In the genomic region with DNA sequence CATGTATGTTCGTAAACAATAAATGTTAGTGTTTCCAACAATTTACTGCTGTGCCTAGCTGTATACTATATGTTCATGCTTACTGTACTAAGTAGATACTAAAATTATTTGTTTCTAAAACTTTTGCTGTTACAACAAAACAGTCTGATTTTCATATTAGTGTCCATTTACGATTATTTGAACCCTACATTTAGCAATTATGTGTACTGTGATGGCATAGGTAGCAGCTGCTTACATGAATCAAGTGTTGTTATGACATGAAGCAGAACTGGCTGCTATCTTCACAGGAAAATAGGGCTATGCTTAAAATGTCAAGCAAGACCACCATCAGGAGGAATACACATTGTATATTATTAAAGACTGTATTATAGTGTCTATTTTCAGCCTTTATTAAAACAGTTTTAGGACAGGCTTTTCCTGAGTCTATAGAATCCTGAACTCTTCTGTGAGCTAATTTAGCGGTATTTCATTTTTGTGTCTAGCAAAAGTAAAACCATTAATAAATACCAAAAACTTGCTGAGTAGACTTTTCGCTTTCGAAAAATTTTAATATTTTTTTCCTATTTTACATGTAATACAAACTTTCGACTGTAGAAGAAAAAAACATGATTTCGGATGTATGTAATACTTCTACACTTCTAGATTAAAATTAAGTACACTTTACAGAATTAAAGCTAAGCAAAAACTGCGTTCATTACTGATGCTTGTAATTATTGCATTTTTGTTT, we compare ENCODE assay signal across 8 cellular contexts. TPM values are rescaled to one million over a fixed set of nuclear protein-coding genes. Genes with fewer than 3 reads are reported as not detected.
DNase-seq lines count a peak whose midpoint lies in the region; ATAC-seq and TF ChIP-seq lines count a peak whose summit lies in the region.

No MANE protein-coding gene starts in this region.

- intact Hi-C loops in Panc1 (cut with micrococcal nuclease; ENCODE audit: unreplicated experiment), result loop anchor here (10.0 kb wide), 1 partner anchor 122 kb away; no protein-coding TSS in a partner anchor

- no TSS peak for BruUV-seq in Panc1 (replicated peaks; lab: Mats Ljungman, UMichigan)

- H3K4me1 ChIP-seq in Panc1 (ENCODE audit: control insufficient read depth, insufficient read depth, low read length), result peaks cover 12% of the 10 kb centered on the region; the same call in 1 of the 2 replicates

- H3K36me3 ChIP-seq in Panc1 (ENCODE audit: control insufficient read depth, insufficient read depth, low read length), result no peaks in the 10 kb centered on the region; the same call in 1 of the 2 replicates

- no peak for TF ChIP-seq CTCF in Panc1 (IDR thresholded peaks at IDR 0.05)
- TF ChIP-seq CTCF in retinal pigment epithelial cell (conservative IDR thresholded peaks at IDR 0.05; ENCODE audit: low read depth, low read length), result no peak

- H3K4me3 ChIP-seq in Panc1 (ENCODE audit: low read depth in 2 of 2, low read length in 2 of 2) (peak overlapping the region; percentile 89 to 91), retinal pigment epithelial cell (ENCODE audit: low read length) (peak overlapping the region; percentile 78)

- in situ Hi-C loops in Panc1 (cut with HindIII; ENCODE audit: low pct_unique_long_range_greater_than_20kb, low sequenced_read_pairs), result no loop called here

- POLR2A ChIA-PET in Panc1 (lab: Charles Lee), result interaction anchor here (0.6 to 1.2 kb wide), 2 partner anchors 40 to 83 kb away, joined by 3 to 5 read pairs; no protein-coding TSS in a partner anchor

- no peak for DNase-seq in Panc1 (ENCODE audit: low read depth, low spot score)
- peak; percentile 33 to 47 for DNase-seq in erythroblast (lab: John Stamatoyannopoulos, UW)
- no peak for DNase-seq in retinal pigment epithelial cell (ENCODE audit: low read depth)
- DNase-seq in NAMALWA (ENCODE audit: low spot score), result no peak
- DNase-seq in NCI-H524 (lab: John Stamatoyannopoulos, UW), result no peak
- DNase-seq in NK-92 (lab: John Stamatoyannopoulos, UW; ENCODE audit: unreplicated experiment), result no peak
- no peak for DNase-seq in SIG-M5 (lab: John Stamatoyannopoulos, UW)

- CTCF ChIA-PET in Panc1 (lab: Charles Lee), result no interaction called here

- TF ChIP-seq POLR2A in erythroblast (IDR thresholded peaks at IDR 0.05; ENCODE audit: low read length), result no peak

- H3K27ac ChIP-seq in Panc1 (ENCODE audit: low read length), result peak overlapping the region; percentile 96

- no peaks in the 10 kb centered on the region for H3K9me3 ChIP-seq in Panc1 (ENCODE audit: control insufficient read depth, insufficient read depth, low read depth, low read length)

- ATAC-seq in GM18861 (IDR thresholded peaks at IDR 0.05; ENCODE audit: unreplicated experiment), result peak; percentile 0
- no peak for ATAC-seq in Panc1

- no peaks in the 10 kb centered on the region for H3K27me3 ChIP-seq in Panc1 (ENCODE audit: control insufficient read depth, insufficient read depth, low read length)

RNA-seq across cellular contexts. Expression of a gene that starts 1.1 kb away (rescaled TPM):
- 13.0 TPM for total RNA-seq in Panc1 (2021; ENCODE audit: unreplicated experiment)
- polyA plus RNA-seq in Panc1 (2012; ENCODE audit: insufficient read length), result 4.5 TPM

Comparison
In these comparisons a context has a peak if more than half of its experiments do, and no peak if none do; other contexts are left out.
1. DNase-seq: peak in erythroblast (2 of 2); none in Panc1 (single experiment), retinal pigment epithelial cell (single experiment), NAMALWA (single experiment), NCI-H524 (0 of 2), NK-92 (single experiment) and SIG-M5 (single experiment).